In the genomic region with DNA sequence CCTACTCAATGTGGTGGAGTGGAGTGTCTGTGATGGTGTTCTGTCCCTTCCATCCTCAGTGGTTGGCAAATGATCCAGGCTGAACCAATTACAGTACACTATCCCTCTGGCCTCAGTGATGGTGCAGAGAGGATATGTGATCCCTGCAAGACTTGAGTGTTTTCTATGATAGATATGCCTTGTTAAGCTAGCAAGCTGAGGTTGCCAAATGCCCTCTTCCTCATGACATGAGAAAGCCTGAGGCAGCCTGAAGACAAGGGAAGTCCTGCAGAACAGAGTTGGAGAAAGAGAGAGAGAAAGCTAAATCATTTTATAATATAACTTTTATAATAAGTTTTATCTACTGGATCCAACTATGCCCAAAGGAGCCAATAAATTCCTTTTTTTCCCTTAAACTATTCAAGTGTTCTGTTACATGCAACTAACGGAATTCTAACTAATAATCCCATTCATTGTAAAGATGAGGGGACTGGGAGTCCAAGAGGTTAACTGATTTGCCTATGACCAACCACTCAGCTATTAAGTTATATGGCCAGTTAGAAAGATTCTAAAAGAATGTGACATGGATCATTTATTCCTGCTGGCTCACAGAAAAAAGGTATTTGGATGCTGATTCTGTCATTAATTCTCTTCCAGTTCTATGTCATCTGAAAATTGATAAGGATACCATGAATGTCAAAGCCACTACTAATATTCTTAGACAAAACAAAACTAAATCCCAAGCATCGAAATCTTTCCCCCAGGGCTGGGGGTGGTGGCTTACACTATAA, we compare ENCODE assay signal across 24 cellular contexts.
"Had no signal": no experiment of that assay in that cellular context is flagged by ENCODE, and none has a peak within 500 bp of the region (broad histone marks: within the 10 kb centered on the region; RNA-seq: fewer than 3 reads in every experiment).

No MANE protein-coding gene starts in this region.

- FAIRE-seq: frontal cortex had no signal

- H3K4me3 Mint-ChIP-seq: activated CD4-positive, alpha-beta T cell treated with anti-CD3 and anti-CD28 coated beads, Interleukin-2, amount 10 ng/mL, durations not matched to agents 7 days and 5 days; activated CD8-positive, alpha-beta T cell treated with anti-CD3 and anti-CD28 coated beads, Interleukin-2, amount 10 ng/mL, durations not matched to agents 7 days and 5 days; activated naive CD8-positive, alpha-beta T cell treated with anti-CD3 and anti-CD28 coated beads, Interleukin-2, amount 50 U/mL, for 24 hours; activated T-helper 1 cell treated with anti-CD3 and anti-CD28 coated beads, Interleukin-12 subunit alpha, Interleukin-12 subunit beta, Interleukin-2, Interleukin-4 antibody, amounts not matched to agents 30 ng/mL and 10 ng/mL and 1 ng/mL, durations not matched to agents 14 hours and 24 hours and 36 hours; brain; dendritic cell treated with granulocyte-macrophage colony-stimulating factor and Interleukin-4, amounts not matched to agents 40 ng/mL and 50 ng/mL, for 4 days; memory B cell; natural killer cell treated with Interleukin-12 subunit alpha and Interleukin-12 subunit beta and Interleukin-15 and Interleukin-18, amount 100 ng/mL, for 72 hours; T-helper 2 cell treated with Interferon-gamma antibody and Interleukin-4, amounts not matched to agents 5 μg/mL and 100 μg/mL, for 36 hours had no signal

- H3K9me3 Mint-ChIP-seq: activated CD4-positive, alpha-beta T cell treated with anti-CD3 and anti-CD28 coated beads, Interleukin-2, amount 10 ng/mL, durations not matched to agents 7 days and 5 days; activated naive CD8-positive, alpha-beta T cell treated with anti-CD3 and anti-CD28 coated beads, Interleukin-2, amount 50 U/mL, for 24 hours; activated T-helper 1 cell treated with anti-CD3 and anti-CD28 coated beads, Interleukin-12 subunit alpha, Interleukin-12 subunit beta, Interleukin-2, Interleukin-4 antibody, amounts not matched to agents 30 ng/mL and 10 ng/mL and 1 ng/mL, durations not matched to agents 14 hours and 24 hours and 36 hours; dendritic cell treated with granulocyte-macrophage colony-stimulating factor and Interleukin-4, amounts not matched to agents 40 ng/mL and 50 ng/mL, for 4 days; memory B cell; natural killer cell treated with Interleukin-12 subunit alpha and Interleukin-12 subunit beta and Interleukin-15 and Interleukin-18, amount 100 ng/mL, for 72 hours; T-helper 2 cell treated with Interferon-gamma antibody and Interleukin-4, amounts not matched to agents 5 μg/mL and 100 μg/mL, for 36 hours had no signal

- H3K27ac ChIP-seq: hepatocyte, psoas muscle, upper lobe of left lung, WERI-Rb-1 had no signal

- H3K4me3 ChIP-seq: hepatocyte, psoas muscle, upper lobe of left lung had no signal

- H3K27me3 Mint-ChIP-seq: dendritic cell treated with granulocyte-macrophage colony-stimulating factor and Interleukin-4, amounts not matched to agents 40 ng/mL and 50 ng/mL, for 4 days had no signal

- H3K79me2 ChIP-seq: hepatocyte had no signal

- H3K9me3 ChIP-seq: psoas muscle, upper lobe of left lung had no signal

- H3K27me3 ChIP-seq: hepatocyte, upper lobe of left lung had no signal

- H3K4me1 Mint-ChIP-seq: activated CD4-positive, alpha-beta T cell treated with anti-CD3 and anti-CD28 coated beads, Interleukin-2, amount 10 ng/mL, durations not matched to agents 7 days and 5 days; activated naive CD8-positive, alpha-beta T cell treated with anti-CD3 and anti-CD28 coated beads, Interleukin-2, amount 50 U/mL, for 24 hours; brain had no signal

- H2AFZ ChIP-seq: hepatocyte had no signal

- H3K4me2 ChIP-seq: hepatocyte had no signal

- H3K27ac Mint-ChIP-seq: activated CD4-positive, alpha-beta T cell treated with anti-CD3 and anti-CD28 coated beads, Interleukin-2, amount 10 ng/mL, durations not matched to agents 7 days and 5 days; activated CD8-positive, alpha-beta T cell treated with anti-CD3 and anti-CD28 coated beads, Interleukin-2, amount 10 ng/mL, durations not matched to agents 7 days and 5 days; activated naive CD8-positive, alpha-beta T cell treated with anti-CD3 and anti-CD28 coated beads, Interleukin-2, amount 50 U/mL, for 24 hours; activated T-helper 1 cell treated with anti-CD3 and anti-CD28 coated beads, Interleukin-12 subunit alpha, Interleukin-12 subunit beta, Interleukin-2, Interleukin-4 antibody, amounts not matched to agents 30 ng/mL and 10 ng/mL and 1 ng/mL, durations not matched to agents 14 hours and 24 hours and 36 hours; brain; dendritic cell treated with granulocyte-macrophage colony-stimulating factor and Interleukin-4, amounts not matched to agents 40 ng/mL and 50 ng/mL, for 4 days; memory B cell; natural killer cell treated with Interleukin-12 subunit alpha and Interleukin-12 subunit beta and Interleukin-15 and Interleukin-18, amount 100 ng/mL, for 72 hours; T-helper 2 cell treated with Interferon-gamma antibody and Interleukin-4, amounts not matched to agents 5 μg/mL and 100 μg/mL, for 36 hours had no signal

- H3K36me3 Mint-ChIP-seq: brain; memory B cell; natural killer cell treated with Interleukin-12 subunit alpha and Interleukin-12 subunit beta and Interleukin-15 and Interleukin-18, amount 100 ng/mL, for 72 hours had no signal

- H3K4me1 ChIP-seq: psoas muscle, upper lobe of left lung had no signal

- H3K36me3 ChIP-seq: upper lobe of left lung, WERI-Rb-1 had no signal

- DNase-seq: activated CD4-positive, alpha-beta T cell treated with anti-CD3 and anti-CD28 coated beads, Interleukin-2, amount 10 ng/mL, durations not matched to agents 7 days and 5 days; activated CD4-positive, CD25-positive, alpha-beta regulatory T cell treated with anti-CD3 and anti-CD28 coated beads, Interleukin-2, amount 50 U/mL, for 72 hours; activated CD8-positive, alpha-beta T cell treated with anti-CD3 and anti-CD28 coated beads, Interleukin-2, amount 10 ng/mL, durations not matched to agents 7 days and 5 days; activated gamma-delta T cell; activated naive CD4-positive, alpha-beta T cell treated with anti-CD3 and anti-CD28 coated beads, Interleukin-2, amount 50 U/mL, for 16 hours; activated naive CD8-positive, alpha-beta T cell treated with anti-CD3 and anti-CD28 coated beads, Interleukin-2, amount 50 U/mL, for 24 hours; effector CD8-positive, alpha-beta T cell; glutamatergic neuron; left colon; psoas muscle; right cardiac atrium; stimulated activated CD4-positive, alpha-beta T cell treated with anti-CD3 and anti-CD28 coated beads, Interleukin-12 subunit alpha, Interleukin-12 subunit beta, amount 100 ng/mL, for 4 hours; stimulated activated CD4-positive, alpha-beta T cell treated with anti-CD3 and anti-CD28 coated beads, Interleukin-4, amount 100 ng/mL, for 4 hours; stimulated activated naive CD8-positive, alpha-beta T cell treated with anti-CD3 and anti-CD28 coated beads, Interleukin-15, Interleukin-2, amounts not matched to agents 100 U/mL and 50 U/mL, for 24 hours; upper lobe of left lung; WERI-Rb-1 had no signal
